1 cellular context compared by ENCODE assay signal in genomic region chr15:94414921-94415320, GRCh38.
TF ChIP-seq lines count a peak whose summit lies in the region.

No MANE protein-coding gene starts in this region.

TF ChIP-seq in HEK293, 187 proteins besides CTCF, POLR2A, EP300 and RAD21 (continued from another document):
- 0 out of 2 replicates have a peak, but pooled peaks have one; percentile 13 for TF ChIP-seq ZBTB44 (tag by site-specific recombination; IDR thresholded peaks at IDR 0.05)
- TF ChIP-seq ZNF398 (tag by site-specific recombination; IDR thresholded peaks at IDR 0.05), result no peak
- no peak for TF ChIP-seq ZNF121 (tag by site-specific recombination; IDR thresholded peaks at IDR 0.05)
- TF ChIP-seq ZNF704 (tag by site-specific recombination; IDR thresholded peaks at IDR 0.05), result no peak
- no peak for TF ChIP-seq INSM2 (tag by site-specific recombination; IDR thresholded peaks at IDR 0.05)
- no peak for TF ChIP-seq MYNN (tag by site-specific recombination; IDR thresholded peaks at IDR 0.05; ENCODE audit: borderline replicate concordance)
- no peak for TF ChIP-seq ZNF184 (tag by site-specific recombination; IDR thresholded peaks at IDR 0.05)
- no peak for TF ChIP-seq AEBP2 (tag by site-specific recombination; IDR thresholded peaks at IDR 0.05; ENCODE audit: borderline replicate concordance)
- peak; percentile 88 for TF ChIP-seq WT1 (tag by site-specific recombination; IDR thresholded peaks at IDR 0.05)
- no peak for TF ChIP-seq KLF17 (tag by site-specific recombination; IDR thresholded peaks at IDR 0.05)
- TF ChIP-seq SP7 (tag by site-specific recombination; IDR thresholded peaks at IDR 0.05), result no peak
